Comparison of ENCODE assay signal across 1 cellular context in the genomic region with DNA sequence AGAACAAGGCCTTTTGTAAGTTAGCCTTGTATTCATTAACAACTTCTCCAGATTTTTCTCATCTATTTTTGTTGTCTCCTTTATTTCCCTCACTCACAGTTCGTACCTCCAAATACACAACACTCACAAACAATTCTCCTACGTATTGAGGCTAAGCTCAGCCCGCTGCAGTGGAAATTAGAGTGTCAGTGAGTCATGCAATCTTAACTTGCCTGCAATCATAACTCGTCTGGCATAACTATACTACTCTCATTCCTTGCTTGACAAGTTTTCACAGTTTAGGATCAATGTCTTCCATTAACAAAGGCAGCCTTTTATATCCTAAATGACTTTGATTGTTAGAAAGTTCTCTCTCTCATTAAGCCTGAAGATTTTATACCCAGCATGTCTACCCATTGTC.
TF ChIP-seq lines count a peak whose summit lies in the region.

No MANE protein-coding gene starts in this region.

TF ChIP-seq in GM23338, 12 proteins besides CTCF, POLR2A, EP300 and RAD21:
- TF ChIP-seq STAT1 (IDR thresholded peaks at IDR 0.05; ENCODE audit: unreplicated experiment) (no peak), CREB1 (CRISPR knock-in tag; IDR thresholded peaks at IDR 0.05; ENCODE audit: low read depth) (no peak), EZH2phosphoT487 (IDR thresholded peaks at IDR 0.05; ENCODE audit: unreplicated experiment) (no peak), ZNF114 (CRISPR knock-in tag; IDR thresholded peaks at IDR 0.05) (no peak), ZNF331 (CRISPR knock-in tag; IDR thresholded peaks at IDR 0.05; ENCODE audit: low read depth) (no peak), JUNB (IDR thresholded peaks at IDR 0.05; ENCODE audit: unreplicated experiment) (no peak)
